Comparison of ENCODE assay signal across 1 cellular context in the genomic region with DNA sequence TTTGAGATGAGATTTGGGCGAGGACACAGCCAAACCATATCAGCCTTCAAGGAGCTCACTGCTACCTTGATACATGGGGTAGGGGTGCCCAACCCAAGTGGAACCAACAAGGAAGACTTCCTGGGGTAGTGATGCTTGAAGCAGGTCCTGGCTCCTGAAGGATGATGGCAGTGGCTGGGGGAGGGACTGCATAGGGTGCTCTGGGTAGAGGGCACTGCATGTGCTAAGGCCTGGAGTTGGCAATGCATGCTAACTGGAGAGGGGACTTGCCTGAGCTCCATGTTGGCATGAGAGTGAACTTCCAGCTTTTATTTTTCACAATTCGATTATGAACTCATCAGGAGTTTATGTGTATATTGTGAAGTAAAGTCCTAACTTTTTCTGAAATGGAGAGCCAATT.
TF ChIP-seq lines count a peak whose summit lies in the region.

No MANE protein-coding gene starts in this region.

TF ChIP-seq in HepG2, 621 proteins besides CTCF, POLR2A, EP300 and RAD21:
- TF ChIP-seq HCFC1 (IDR thresholded peaks at IDR 0.05; ENCODE audit: low read depth, low read length) (no peak), MXD1 (CRISPR knock-in tag; IDR thresholded peaks at IDR 0.05) (no peak), POLR2G (IDR thresholded peaks at IDR 0.05; ENCODE audit: low read depth, low read length) (no peak), ASH2L (IDR thresholded peaks at IDR 0.05; ENCODE audit: insufficient read length, low read depth, low read length) (no peak)
- TF ChIP-seq, protein P1, sequence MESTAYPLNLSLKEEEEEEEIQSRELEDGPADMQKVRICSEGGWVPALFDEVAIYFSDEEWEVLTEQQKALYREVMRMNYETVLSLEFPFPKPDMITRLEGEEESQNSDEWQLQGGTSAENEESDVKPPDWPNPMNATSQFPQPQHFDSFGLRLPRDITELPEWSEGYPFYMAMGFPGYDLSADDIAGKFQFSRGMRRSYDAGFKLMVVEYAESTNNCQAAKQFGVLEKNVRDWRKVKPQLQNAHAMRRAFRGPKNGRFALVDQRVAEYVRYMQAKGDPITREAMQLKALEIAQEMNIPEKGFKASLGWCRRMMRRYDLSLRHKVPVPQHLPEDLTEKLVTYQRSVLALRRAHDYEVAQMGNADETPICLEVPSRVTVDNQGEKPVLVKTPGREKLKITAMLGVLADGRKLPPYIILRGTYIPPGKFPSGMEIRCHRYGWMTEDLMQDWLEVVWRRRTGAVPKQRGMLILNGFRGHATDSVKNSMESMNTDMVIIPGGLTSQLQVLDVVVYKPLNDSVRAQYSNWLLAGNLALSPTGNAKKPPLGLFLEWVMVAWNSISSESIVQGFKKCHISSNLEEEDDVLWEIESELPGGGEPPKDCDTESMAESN (CRISPR knock-in tag; conservative IDR thresholded peaks at IDR 0.05), result no peak
